In genomic region chr7:45921381-45921698, GRCh38 we compare ENCODE assay signal across 8 cellular contexts. TPM values are rescaled to one million over a fixed set of nuclear protein-coding genes. Genes with fewer than 3 reads are reported as not detected.
DNase-seq lines count a peak whose midpoint lies in the region; ATAC-seq and TF ChIP-seq lines count a peak whose summit lies in the region.

No MANE protein-coding gene starts in this region.

- POLR2A ChIA-PET in WTC11 (lab: Charles Lee) = no interaction called here

- H4K20me1 ChIP-seq in H9 (ENCODE audit: control insufficient read depth, insufficient read depth, insufficient read length) = no peaks in the 10 kb centered on the region

- H3K14ac ChIP-seq in H9 (ENCODE audit: insufficient read depth, low read length) = no peak overlapping the region

- H3K9me3 ChIP-seq in H9 (ENCODE audit: control insufficient read depth, low read depth, low read length) = no peaks in the 10 kb centered on the region

- no peak overlapping the region for H2BK12ac ChIP-seq in H9 (ENCODE audit: insufficient read length, low read depth, low read length)

- H2BK20ac ChIP-seq in H9 (ENCODE audit: low read depth, low read length, poor library complexity, severe bottlenecking) = no peak overlapping the region

- peak overlapping the region; percentile 71 for H3K4me2 ChIP-seq in H9 (ENCODE audit: insufficient read depth, insufficient read length, low read length)

- no peak overlapping the region for H3K27ac Mint-ChIP-seq in H9
- H3K27ac Mint-ChIP-seq in WTC11 = no peak overlapping the region

- peak overlapping the region; percentile 67 for H3K4me3 ChIP-seq in skeletal muscle cell (ENCODE audit: low read depth, low read length)

- H4K91ac ChIP-seq in H9 (ENCODE audit: insufficient read length, low read depth, low read length) = no peak overlapping the region

- H3K36me3 Mint-ChIP-seq in H9 (ENCODE audit: insufficient read depth in 1 of 3, low read depth in 3 of 3) = no peaks in the 10 kb centered on the region; a peak in 1 of 7 replicates
- no peaks in the 10 kb centered on the region for H3K36me3 Mint-ChIP-seq in WTC11

- H3K23me2 ChIP-seq in H9 (ENCODE audit: insufficient read length, low read depth, low read length, poor library complexity, severe bottlenecking) = peaks cover 14% of the 10 kb centered on the region

- no peak overlapping the region for H4K8ac ChIP-seq in H9 (replicated peaks; ENCODE audit: insufficient read length, low read depth, low read length)

- peaks cover 31% of the 10 kb centered on the region; the same call in 1 of the 2 replicates for H3K27me3 ChIP-seq in H9 (ENCODE audit: insufficient read depth, low read length)

- intact Hi-C loops in left ventricle myocardium superior (cut with micrococcal nuclease) = loop anchor here (5.0 to 10.0 kb wide), 2 partner anchors 431 to 1163 kb away; no protein-coding TSS in a partner anchor

- H2BK120ac ChIP-seq in H9 (ENCODE audit: low read depth, low read length, poor library complexity, severe bottlenecking) = no peak overlapping the region

- H3K23ac ChIP-seq in H9 (ENCODE audit: insufficient read length, low read depth, low read length) = no peak overlapping the region

- H3K4me3 Mint-ChIP-seq in H9 (peak overlapping the region; percentile 61 to 76), WTC11 (peak overlapping the region; percentile 74)

- no peak overlapping the region for H3K56ac ChIP-seq in H9 (ENCODE audit: insufficient read length, low read depth, low read length)

- peaks cover 74% of the 10 kb centered on the region for H3K27me3 Mint-ChIP-seq in H9 (ENCODE audit: low read depth)
- H3K27me3 Mint-ChIP-seq in WTC11 (ENCODE audit: low read depth) = peaks cover 66% of the 10 kb centered on the region

- TF ChIP-seq CTCF in H9 (conservative IDR thresholded peaks at IDR 0.05) (no peak), WTC11 (IDR thresholded peaks at IDR 0.05) (no peak)

- H3K4me1 Mint-ChIP-seq in H9 = peaks cover 43 to 52% of the 10 kb centered on the region in 2 experiments
- peaks cover 51% of the 10 kb centered on the region for H3K4me1 Mint-ChIP-seq in WTC11

- H3K9me3 Mint-ChIP-seq in H9 = peaks cover 2 to 4% of the 10 kb centered on the region in 2 experiments; a peak in 2 of 5 replicates
- no peaks in the 10 kb centered on the region for H3K9me3 Mint-ChIP-seq in WTC11

- H3K79me1 ChIP-seq in H9 (ENCODE audit: insufficient read depth, low read depth, low read length, poor library complexity, severe bottlenecking) = no peaks in the 10 kb centered on the region

- H3K18ac ChIP-seq in H9 (ENCODE audit: insufficient read length, low read depth, low read length) = no peak overlapping the region

- H3K4me1 ChIP-seq in H9 (ENCODE audit: insufficient read depth, low read length) = peaks cover 5% of the 10 kb centered on the region; the same call in 1 of the 2 replicates

- DNase-seq in H9 (no peak), WTC11 (ENCODE audit: low spot score) (no peak), left ventricle myocardium superior (no peak), skeletal muscle cell (ENCODE audit: low read depth) (no peak), NCI-H2107 (lab: John Stamatoyannopoulos, UW) (no peak), activated gamma-delta T cell treated with Interleukin-2 at 50 U/mL for 16 hours (no peak)

- H2BK15ac ChIP-seq in H9 (ENCODE audit: low read depth, low read length) = no peak overlapping the region

- H4K5ac ChIP-seq in H9 (ENCODE audit: insufficient read length, low read depth, low read length) = no peak overlapping the region

- no peak overlapping the region for H3K9ac ChIP-seq in H9 (ENCODE audit: extremely low read depth, insufficient read length, low read length)

- no CpG with 5 or more reads among the region's 31 CpGs for WGBS in H9 (ENCODE audit: extremely low coverage, insufficient read length, low lambda C conversion rate)

- H3K27ac ChIP-seq in H9 (ENCODE audit: insufficient read length, low read depth, low read length) = no peak overlapping the region

- no peak overlapping the region for H2AFZ ChIP-seq in H9 (ENCODE audit: low read length)

- no peaks in the 10 kb centered on the region for H3K79me2 ChIP-seq in H9 (ENCODE audit: insufficient read depth, low read length)

- H2BK5ac ChIP-seq in H9 (ENCODE audit: insufficient read length, low read length) = no peak overlapping the region

- H3T11ph ChIP-seq in H9 (ENCODE audit: low read length) = no peak overlapping the region

- CTCF ChIA-PET in WTC11 (lab: Charles Lee) = interaction anchor here (0.6 to 4.2 kb wide), 13 partner anchors 9 to 1259 kb away, joined by 3 to 59 read pairs (median 7); no protein-coding TSS in a partner anchor

- no peak overlapping the region for H3K4ac ChIP-seq in H9 (ENCODE audit: low read depth, low read length)

- ATAC-seq in WTC11 (no peak), left ventricle myocardium superior (peak; percentile 7), GM18861 (IDR thresholded peaks at IDR 0.05; ENCODE audit: unreplicated experiment) (no peak), HG03097 (IDR thresholded peaks at IDR 0.05; ENCODE audit: low FRiP score, unreplicated experiment) (no peak)

- H2AK5ac ChIP-seq in H9 (ENCODE audit: insufficient read length, low read length) = no peak overlapping the region

TF ChIP-seq in WTC11, 78 proteins besides CTCF, POLR2A, EP300 and RAD21 (continues in another document):
- no peak for TF ChIP-seq ESRRA (CRISPR knock-in tag; IDR thresholded peaks at IDR 0.05; ENCODE audit: borderline replicate concordance)
- 0 out of 2 replicates have a peak, but pooled peaks have one; percentile 15 for TF ChIP-seq ARID4B (CRISPR knock-in tag; IDR thresholded peaks at IDR 0.05; ENCODE audit: borderline replicate concordance)
- TF ChIP-seq HMGXB4 (CRISPR knock-in tag; IDR thresholded peaks at IDR 0.05) = no peak
- no peak for TF ChIP-seq TEAD1 (CRISPR knock-in tag; IDR thresholded peaks at IDR 0.05)
- TF ChIP-seq RORB (CRISPR knock-in tag; IDR thresholded peaks at IDR 0.05) = no peak

RNA-seq across cellular contexts. Expression of gene IGFBP3, which starts 0.3 kb away (rescaled TPM):
- 10.0 TPM in 2 replicates for total RNA-seq in H9 (2021)
- total RNA-seq in WTC11 (2021) = 2.9 to 4.9 TPM (median 4.3 TPM) in 3 replicates
- 46.0 TPM for total RNA-seq in left ventricle myocardium superior

RNA-seq across cellular contexts. Expression of gene IGFBP1, which starts 33.1 kb away (rescaled TPM):
- total RNA-seq in H9 (2021) (not detected in 2 replicates), WTC11 (2021) (0.18 to 0.37 TPM in 2 of 3 replicates, not detected in the other), left ventricle myocardium superior (not detected)

RNA-seq across cellular contexts. Expression of gene CCDC201, which starts 48.5 kb away (rescaled TPM):
- not detected in 2 replicates for total RNA-seq in H9 (2021)
- total RNA-seq in WTC11 (2021) = not detected in 3 replicates
- not detected for total RNA-seq in left ventricle myocardium superior
